ENCODE assay signal across 21 cellular contexts in the genomic region with DNA sequence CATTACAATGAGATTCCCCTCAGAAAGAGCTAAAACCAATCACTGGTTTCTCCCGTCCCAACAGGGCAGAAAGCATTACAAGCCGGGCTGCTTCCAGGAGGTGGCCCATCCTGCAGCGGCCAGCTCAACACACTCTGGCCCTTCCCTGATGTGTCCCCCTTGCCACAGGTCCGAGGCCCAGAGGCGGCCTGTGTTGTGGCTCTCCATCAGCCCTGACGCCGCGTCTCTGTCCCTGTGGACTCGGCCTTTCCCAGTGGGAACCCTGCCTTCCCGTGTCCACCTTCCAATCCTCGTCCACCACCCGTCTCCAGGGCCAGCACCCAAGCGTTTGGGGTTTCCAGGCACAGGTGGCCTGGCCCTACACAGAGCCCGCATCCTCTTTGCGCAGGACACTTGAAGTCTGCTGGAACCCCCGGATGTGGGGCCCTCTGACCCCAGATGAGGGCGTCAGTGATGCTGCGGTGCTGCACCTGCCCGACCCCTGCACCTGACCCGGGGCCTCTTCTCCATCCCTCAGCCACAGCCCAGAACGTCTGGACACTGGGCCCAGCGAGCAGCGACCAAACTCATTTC. TPM values are rescaled to one million over a fixed set of nuclear protein-coding genes. Genes with fewer than 3 reads are reported as not detected.
A peak's percentile ranks its signal among the peaks of the same experiment; 100 is the strongest.
DNase-seq lines count a peak whose midpoint lies in the region; ATAC-seq, FAIRE-seq and TF ChIP-seq lines count a peak whose summit lies in the region.
"Had no signal": no experiment of that assay in that cellular context is flagged by ENCODE, and none has a peak within 500 bp of the region (broad histone marks: within the 10 kb centered on the region; RNA-seq: fewer than 3 reads in every experiment).

No MANE protein-coding gene starts in this region.

- H3K79me2 ChIP-seq in SU-DHL-6 (ENCODE audit: insufficient read depth, low read length) (no peaks in the 10 kb centered on the region), osteoblast (ENCODE audit: insufficient read depth, low read length) (no peaks in the 10 kb centered on the region)

- TF ChIP-seq CTCF in SU-DHL-6 (IDR thresholded peaks at IDR 0.05; ENCODE audit: insufficient read depth, low read length, poor library complexity, severe bottlenecking) = no peak
- TF ChIP-seq CTCF in kidney (IDR thresholded peaks at IDR 0.05; ENCODE audit: borderline replicate concordance, extremely low read depth, insufficient read depth) = no peak
- no peak for TF ChIP-seq CTCF in osteoblast (IDR thresholded peaks at IDR 0.05; ENCODE audit: extremely low read depth, low read depth, low read length)
- TF ChIP-seq CTCF in BE2C (IDR thresholded peaks at IDR 0.05; ENCODE audit: low read depth, low read length) = no peak

- H3K36me3 ChIP-seq in SU-DHL-6 (ENCODE audit: low read length) = no peaks in the 10 kb centered on the region
- H3K36me3 ChIP-seq in kidney (ENCODE audit: control insufficient read depth in 1 of 2, insufficient read depth in 2 of 2, low read length in 2 of 2) = no peaks in the 10 kb centered on the region
- no peaks in the 10 kb centered on the region for H3K36me3 ChIP-seq in osteoblast (ENCODE audit: insufficient read depth, low read length)
- H3K36me3 ChIP-seq in BE2C = no peaks in the 10 kb centered on the region

- no peaks in the 10 kb centered on the region for H3K27me3 Mint-ChIP-seq in effector memory CD8-positive, alpha-beta T cell

- H3K4me2 ChIP-seq in SU-DHL-6 (ENCODE audit: low read depth, low read length, poor library complexity, severe bottlenecking) = peak overlapping the region; percentile 68
- H3K4me2 ChIP-seq in osteoblast (ENCODE audit: insufficient read depth, low read length) = no peak overlapping the region

- H3F3A ChIP-seq in SU-DHL-6 (ENCODE audit: insufficient read depth) = peaks cover 12% of the 10 kb centered on the region

- peak overlapping the region; percentile 76 for H2AFZ ChIP-seq in SU-DHL-6 (ENCODE audit: low read depth, low read length, severe bottlenecking)
- no peak overlapping the region for H2AFZ ChIP-seq in osteoblast (ENCODE audit: low read length)

- H3K4me1 ChIP-seq in kidney (ENCODE audit: control insufficient read depth in 1 of 2, insufficient read depth in 1 of 2, low read depth in 1 of 2, low read length in 2 of 2) (no peaks in the 10 kb centered on the region), osteoblast (ENCODE audit: insufficient read depth, low read length) (no peaks in the 10 kb centered on the region), BE2C (no peaks in the 10 kb centered on the region)

- FAIRE-seq in kidney (lab: Jason Lieb, UNC) = no peak

- H3K27ac ChIP-seq in SU-DHL-6 (ENCODE audit: low read depth, low read length) (peak overlapping the region; percentile 96), kidney (ENCODE audit: low read depth in 2 of 2, low read length in 2 of 2) (no peak overlapping the region), osteoblast (ENCODE audit: low read depth, low read length) (no peak overlapping the region)
- H3K27ac ChIP-seq: C4-2B had no signal

- H3K36me3 Mint-ChIP-seq in effector memory CD8-positive, alpha-beta T cell (ENCODE audit: insufficient read depth) = no peaks in the 10 kb centered on the region

- peak; percentile 73 for DNase-seq in kidney
- DNase-seq in osteoblast (ENCODE audit: insufficient read length, low spot score, missing footprints) = peak; percentile 4
- DNase-seq in effector memory CD8-positive, alpha-beta T cell = no peak
- no peak for DNase-seq in BE2C
- DNase-seq: ACHN, DMS79 treated with DMSO at 0.1 percent for 48 hours, H9, MM.1S, NCI-H1092, NCI-H1436 treated with DMSO at 0.1 percent for 48 hours, NCI-H2029, NCI-H2171, NCI-H446 treated with DMSO at 0.1 percent for 48 hours, NCI-H69, RPMI8226, SIG-M5 had no signal

- H3K9ac ChIP-seq in SU-DHL-6 (ENCODE audit: low read length) = peak overlapping the region; percentile 50
- no peak overlapping the region for H3K9ac ChIP-seq in kidney (ENCODE audit: low read length in 2 of 2)

- intact Hi-C loops in kidney (cut with DNase I) = no loop called here

- no peak overlapping the region for H3K4me3 ChIP-seq in SU-DHL-6 (ENCODE audit: insufficient read depth, low read length, poor library complexity, severe bottlenecking)
- no peak overlapping the region for H3K4me3 ChIP-seq in kidney (ENCODE audit: low read length in 2 of 2)
- H3K4me3 ChIP-seq in osteoblast (ENCODE audit: insufficient read depth, low read length) = no peak overlapping the region
- no peak overlapping the region for H3K4me3 ChIP-seq in BE2C (ENCODE audit: low read depth, low read length)

- H3K9me2 ChIP-seq in SU-DHL-6 (replicated peaks; ENCODE audit: insufficient read depth, low read length) = no peaks in the 10 kb centered on the region

- no peak overlapping the region for H3K27ac Mint-ChIP-seq in effector memory CD8-positive, alpha-beta T cell

- H3K9me3 ChIP-seq in SU-DHL-6 (ENCODE audit: insufficient read depth, low read length) (no peaks in the 10 kb centered on the region), kidney (ENCODE audit: control insufficient read depth in 1 of 2, low read length in 2 of 2) (peaks cover 0 to 4% of the 10 kb centered on the region in 2 donors), osteoblast (ENCODE audit: low read depth, low read length) (peaks cover 3% of the 10 kb centered on the region), BE2C (peaks cover 4% of the 10 kb centered on the region; the same call in 1 of the 2 replicates)

- H3K4me1 Mint-ChIP-seq in effector memory CD8-positive, alpha-beta T cell (ENCODE audit: low read depth in 2 of 2) = no peaks in the 10 kb centered on the region
- H3K4me1 Mint-ChIP-seq: H9 had no signal

- H3K4me3 Mint-ChIP-seq in effector memory CD8-positive, alpha-beta T cell = no peak overlapping the region
- H3K4me3 Mint-ChIP-seq: H9 had no signal

- H3K9me3 Mint-ChIP-seq in effector memory CD8-positive, alpha-beta T cell = peaks cover 0 to 4% of the 10 kb centered on the region in 2 donors

- H4K20me1 ChIP-seq in SU-DHL-6 (ENCODE audit: low read depth, low read length) = no peaks in the 10 kb centered on the region
- H4K20me1 ChIP-seq in osteoblast (ENCODE audit: insufficient read depth, low read length) = peaks cover 4% of the 10 kb centered on the region

- ATAC-seq in GM18868 (IDR thresholded peaks at IDR 0.05; ENCODE audit: unreplicated experiment) = no peak
- ATAC-seq in effector memory CD8-positive, alpha-beta T cell (replicated peaks) = no peak
- ATAC-seq in HG03571 (IDR thresholded peaks at IDR 0.05; ENCODE audit: unreplicated experiment) = no peak
- ATAC-seq: SK-N-SH treated with all-trans-retinoic acid at 6 μM for 48 hours had no signal

- H3K27me3 ChIP-seq in SU-DHL-6 (ENCODE audit: low read length) (no peaks in the 10 kb centered on the region), osteoblast (ENCODE audit: insufficient read depth, low read length) (no peaks in the 10 kb centered on the region), BE2C (no peaks in the 10 kb centered on the region)

RNA-seq across cellular contexts. Expression of a gene that starts 21.1 kb away (rescaled TPM):
- 21.7 TPM for total RNA-seq in kidney
- polyA plus RNA-seq in kidney (ENCODE audit: insufficient read depth, low read depth, low replicate concordance) = 36.1 TPM
- 8.3 and 9.1 TPM in 2 replicates for total RNA-seq in osteoblast
- polyA plus RNA-seq in BE2C (2012; ENCODE audit: insufficient read depth, insufficient read length, low read depth) = 6.6 TPM

RNA-seq across cellular contexts. Expression of a gene that starts 29.2 kb away (rescaled TPM):
- total RNA-seq in kidney = 65.4 TPM
- polyA plus RNA-seq in kidney (ENCODE audit: insufficient read depth, low read depth, low replicate concordance) = 64.7 TPM
- total RNA-seq in osteoblast = 66.2 and 66.3 TPM in 2 replicates
- polyA plus RNA-seq in BE2C (2012; ENCODE audit: insufficient read depth, insufficient read length, low read depth) = 200 TPM

RNA-seq across cellular contexts. Expression of a gene that starts 39.1 kb away (rescaled TPM):
- 30.6 TPM for total RNA-seq in kidney
- 36.6 TPM for polyA plus RNA-seq in kidney (ENCODE audit: insufficient read depth, low read depth, low replicate concordance)
- 10.1 and 13.8 TPM in 2 replicates for total RNA-seq in osteoblast
- 75.2 TPM for polyA plus RNA-seq in BE2C (2012; ENCODE audit: insufficient read depth, insufficient read length, low read depth)

RNA-seq across cellular contexts. Expression of a gene that starts 58.0 kb away (rescaled TPM):
- total RNA-seq in kidney (33.3 TPM), osteoblast (2.9 and 4.4 TPM in 2 replicates)
- polyA plus RNA-seq in kidney (ENCODE audit: insufficient read depth, low read depth, low replicate concordance) = 114 TPM
- polyA plus RNA-seq in BE2C (2012; ENCODE audit: insufficient read depth, insufficient read length, low read depth) = 26.2 TPM

Comparison
In these comparisons a context has a peak if more than half of its experiments do, and no peak if none do; other contexts are left out.
1. DNase-seq: peak in kidney (single experiment) and osteoblast (single experiment); none in effector memory CD8-positive, alpha-beta T cell (0 of 3) and BE2C (single experiment).